27 cellular contexts compared by ENCODE assay signal in the genomic region with DNA sequence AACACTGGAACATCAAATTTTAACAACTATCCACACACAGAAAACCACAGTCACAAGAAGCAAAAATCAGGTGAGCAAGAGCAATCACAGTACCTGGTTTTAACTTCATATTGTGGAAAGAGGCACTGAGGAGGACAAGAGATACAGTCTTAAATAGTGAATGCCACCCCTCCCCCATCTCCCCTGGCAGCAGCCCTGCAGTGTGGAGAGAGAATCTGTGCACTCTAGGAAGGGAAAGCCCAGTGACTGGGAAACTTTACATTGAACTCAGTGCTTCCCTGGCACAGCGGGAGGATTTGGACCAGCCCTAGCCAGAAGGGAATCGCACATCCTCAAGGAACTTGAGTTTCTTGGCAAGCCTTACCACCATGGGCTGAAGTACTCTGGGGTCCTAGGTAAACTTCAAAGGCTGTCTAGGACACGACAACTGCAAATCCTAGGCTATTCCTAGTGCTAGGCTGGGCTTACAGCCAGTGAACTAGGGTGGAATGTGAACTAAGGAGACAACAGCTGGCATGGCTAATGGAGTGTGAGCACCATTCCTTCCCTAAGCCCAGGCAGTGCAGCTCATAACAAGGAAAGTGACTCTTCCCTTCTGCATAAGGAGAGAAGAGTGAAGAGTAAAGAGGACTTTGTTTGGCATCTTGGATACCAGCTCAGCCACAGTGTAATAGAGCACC.
DNase-seq lines count a peak whose midpoint lies in the region; ATAC-seq, FAIRE-seq and TF ChIP-seq lines count a peak whose summit lies in the region.
"Had no signal": no experiment of that assay in that cellular context is flagged by ENCODE, and none has a peak within 500 bp of the region (broad histone marks: within the 10 kb centered on the region; RNA-seq: fewer than 3 reads in every experiment).

No MANE protein-coding gene starts in this region.

- FAIRE-seq in RCC 7860 (lab: Jason Lieb, UNC), result no peak
- FAIRE-seq: K562, urothelium cell line had no signal

- H3K9me2 ChIP-seq in GM23248 (ENCODE audit: insufficient read depth), result no peaks in the 10 kb centered on the region

- POLR2A ChIA-PET in Panc1 (lab: Charles Lee), result no interaction called here

- 63 to 68% methylated on average over 3 of the region's 3 CpGs for WGBS in GM23248 (ENCODE audit: low coverage in 1 of 2, low lambda C conversion rate in 2 of 2, missing lambda C conversion rate in 2 of 2), 2 experiments
- WGBS in psoas muscle, 3 donors, result 32 to 44% (median 35%) methylated on average over 3 of the region's 3 CpGs
- 83% methylated on average over 3 of the region's 3 CpGs for WGBS in mesenchymal stem cell

- H3K4me1 ChIP-seq in GM23248 (ENCODE audit: insufficient read depth) (no peaks in the 10 kb centered on the region), Panc1 (ENCODE audit: control insufficient read depth, insufficient read depth, low read length) (no peaks in the 10 kb centered on the region), fibroblast of lung (ENCODE audit: control insufficient read depth, extremely low read depth, insufficient read depth, low read length) (peaks cover 13% of the 10 kb centered on the region), psoas muscle (no peaks in the 10 kb centered on the region), mesenchymal stem cell (ENCODE audit: control insufficient read depth, insufficient read depth, low read depth, low read length) (no peaks in the 10 kb centered on the region)
- H3K4me1 ChIP-seq: right lobe of liver had no signal

- intact Hi-C loops in Panc1 (cut with micrococcal nuclease; ENCODE audit: unreplicated experiment) (no loop called here), psoas muscle (cut with DNase I) (no loop called here)

- H3K79me1 ChIP-seq in mesenchymal stem cell (replicated peaks; ENCODE audit: low read length, poor library complexity, severe bottlenecking), result no peaks in the 10 kb centered on the region

- no peaks in the 10 kb centered on the region for H3F3A ChIP-seq in GM23248 (ENCODE audit: insufficient read depth)

- ATAC-seq in Panc1, result peak; percentile 55; the same call in 1 of the 2 replicates
- ATAC-seq in psoas muscle, result peak; percentile 56 to 91 (median 82)
- ATAC-seq: activated CD8-positive, alpha-beta T cell treated with anti-CD3 and anti-CD28 coated beads, Interleukin-2, amount 10 ng/mL, durations not matched to agents 7 days and 5 days; activated T-cell treated with anti-CD3 and anti-CD28 coated beads, Interleukin-2, amount 50 U/mL, for 4 hours; HCT116; K562; right lobe of liver; stimulated activated naive CD8-positive, alpha-beta T cell treated with anti-CD3 and anti-CD28 coated beads, Interleukin-15, amount 100 ng/mL, for 72 hours had no signal

- H3K23ac ChIP-seq in mesenchymal stem cell (ENCODE audit: low read length in 2 of 2), result no peak overlapping the region

- no TSS peak for BruUV-seq in Panc1 (replicated peaks; lab: Mats Ljungman, UMichigan)

- in situ Hi-C loops in GM23248 (cut with MboI), result no loop called here
- in situ Hi-C loops in Panc1 (cut with HindIII; ENCODE audit: low pct_unique_long_range_greater_than_20kb, low sequenced_read_pairs), result no loop called here

- H3K27ac ChIP-seq in GM23248 (no peak overlapping the region), Panc1 (ENCODE audit: low read length) (no peak overlapping the region), fibroblast of lung (ENCODE audit: insufficient read depth, low read length) (no peak overlapping the region), psoas muscle (peak overlapping the region; percentile 21), mesenchymal stem cell (ENCODE audit: low read length, poor library complexity, severe bottlenecking) (no peak overlapping the region)
- H3K27ac ChIP-seq: foreskin keratinocyte, neutrophil, right lobe of liver, SK-N-MC had no signal

- H2BK15ac ChIP-seq in mesenchymal stem cell (ENCODE audit: low read depth, poor library complexity, severe bottlenecking), result no peak overlapping the region

- no peak overlapping the region for H2AK5ac ChIP-seq in mesenchymal stem cell (ENCODE audit: low read length, severe bottlenecking)

- H2BK120ac ChIP-seq in mesenchymal stem cell (ENCODE audit: low read depth, low read length), result no peak overlapping the region

- H4K8ac ChIP-seq in mesenchymal stem cell (ENCODE audit: low read length), result no peak overlapping the region

- no peak overlapping the region for H3K9ac ChIP-seq in GM23248
- no peak overlapping the region for H3K9ac ChIP-seq in fibroblast of lung (ENCODE audit: insufficient read depth, low read length)
- H3K9ac ChIP-seq in mesenchymal stem cell (ENCODE audit: low read length), result no peak overlapping the region

- no peak overlapping the region for H3K18ac ChIP-seq in mesenchymal stem cell (ENCODE audit: low read depth in 1 of 2, low read length in 2 of 2)

- no peak overlapping the region for H3K14ac ChIP-seq in mesenchymal stem cell (ENCODE audit: low read length in 2 of 2)

- H2BK5ac ChIP-seq in mesenchymal stem cell (ENCODE audit: low read depth, low read length, poor library complexity, severe bottlenecking), result no peak overlapping the region

- H4K20me1 ChIP-seq in GM23248 (ENCODE audit: insufficient read depth) (no peaks in the 10 kb centered on the region), fibroblast of lung (ENCODE audit: control insufficient read depth, extremely low read depth, insufficient read depth, low read length) (no peaks in the 10 kb centered on the region)

- H4K91ac ChIP-seq in mesenchymal stem cell (ENCODE audit: low read length), result no peak overlapping the region

- no peak overlapping the region for H2BK12ac ChIP-seq in mesenchymal stem cell (ENCODE audit: low read length in 2 of 2)

- peak; percentile 23 for DNase-seq in GM23248
- no peak for DNase-seq in Panc1 (ENCODE audit: low read depth, low spot score)
- peak; percentile 47 to 60 for DNase-seq in fibroblast of lung (ENCODE audit: low read depth in 2 of 2)
- DNase-seq in psoas muscle, result no peak
- DNase-seq in mesenchymal stem cell, result no peak
- no peak for DNase-seq in central memory CD4-positive, alpha-beta T cell
- no peak for DNase-seq in RCC 7860 (ENCODE audit: low spot score)
- DNase-seq in RPMI8226, result no peak
- DNase-seq: activated CD8-positive, alpha-beta T cell treated with anti-CD3 and anti-CD28 coated beads, Interleukin-2, amount 10 ng/mL, durations not matched to agents 7 days and 5 days; activated naive CD8-positive, alpha-beta T cell treated with anti-CD3 and anti-CD28 coated beads for 36 hours; activated T-cell treated with anti-CD3 and anti-CD28 coated beads, Interleukin-2, amount 50 U/mL, for 4 hours; hypothalamus; kidney glomerular epithelial cell; midbrain; NCI-H1092 treated with DMSO at 0.1 percent for 48 hours; NCI-H2107; NCI-H69; OCI-M1; right lobe of liver; stimulated activated CD4-positive, alpha-beta T cell treated with anti-CD3 and anti-CD28 coated beads, Interleukin-1b, Interleukin-23, amount 100 ng/mL, for 48 hours; stimulated activated naive CD8-positive, alpha-beta T cell treated with anti-CD3 and anti-CD28 coated beads, Interleukin-15, amount 100 ng/mL, for 72 hours had no signal

- H3K4me2 ChIP-seq in GM23248 (ENCODE audit: unreplicated experiment) (no peak overlapping the region), fibroblast of lung (ENCODE audit: extremely low read depth, insufficient read depth, low read length) (no peak overlapping the region), mesenchymal stem cell (ENCODE audit: low read length, poor library complexity, severe bottlenecking) (no peak overlapping the region)

- no peaks in the 10 kb centered on the region for H3K79me2 ChIP-seq in GM23248 (ENCODE audit: insufficient read depth)
- H3K79me2 ChIP-seq in fibroblast of lung (ENCODE audit: control insufficient read depth, insufficient read depth, low read length), result no peaks in the 10 kb centered on the region

- no peaks in the 10 kb centered on the region for H3K9me3 ChIP-seq in GM23248 (ENCODE audit: low read depth)
- no peaks in the 10 kb centered on the region for H3K9me3 ChIP-seq in Panc1 (ENCODE audit: control insufficient read depth, insufficient read depth, low read depth, low read length)
- H3K9me3 ChIP-seq in fibroblast of lung (ENCODE audit: control insufficient read depth, insufficient read depth, low read depth, low read length), result no peaks in the 10 kb centered on the region
- H3K9me3 ChIP-seq in psoas muscle, result no peaks in the 10 kb centered on the region
- H3K9me3 ChIP-seq in mesenchymal stem cell (ENCODE audit: control insufficient read depth, low read length), result no peaks in the 10 kb centered on the region
- H3K9me3 ChIP-seq: neutrophil, right lobe of liver had no signal

- no peak overlapping the region for H3K4ac ChIP-seq in mesenchymal stem cell (ENCODE audit: low read depth in 1 of 2, low read length in 2 of 2)

- TF ChIP-seq CTCF in Panc1 (IDR thresholded peaks at IDR 0.05), result no peak
- no peak for TF ChIP-seq CTCF in fibroblast of lung (conservative IDR thresholded peaks at IDR 0.05 in 1 of 2, IDR thresholded peaks at IDR 0.05 in 1 of 2; ENCODE audit: low read depth in 1 of 2, low read length in 2 of 2)
- no peak for TF ChIP-seq CTCF in psoas muscle (IDR thresholded peaks at IDR 0.05)

- CTCF ChIA-PET in Panc1 (lab: Charles Lee), result no interaction called here

- no peaks in the 10 kb centered on the region for H3K36me3 ChIP-seq in GM23248 (ENCODE audit: low read depth)
- no peaks in the 10 kb centered on the region for H3K36me3 ChIP-seq in Panc1 (ENCODE audit: control insufficient read depth, insufficient read depth, low read length)
- H3K36me3 ChIP-seq in fibroblast of lung (ENCODE audit: control insufficient read depth, insufficient read depth, low read length), result no peaks in the 10 kb centered on the region
- H3K36me3 ChIP-seq in psoas muscle (ENCODE audit: insufficient read depth in 1 of 2, low read depth in 1 of 2), result no peaks in the 10 kb centered on the region
- no peaks in the 10 kb centered on the region for H3K36me3 ChIP-seq in mesenchymal stem cell (ENCODE audit: control insufficient read depth in 1 of 2, insufficient read depth in 2 of 2, low read depth in 1 of 2, low read length in 2 of 2)
- H3K36me3 ChIP-seq: neutrophil, right lobe of liver had no signal

- H2AFZ ChIP-seq in GM23248 (no peak overlapping the region), fibroblast of lung (ENCODE audit: low read length) (no peak overlapping the region), mesenchymal stem cell (ENCODE audit: low read depth, low read length) (no peak overlapping the region)

- H3K27me3 ChIP-seq in GM23248 (replicated peaks; ENCODE audit: insufficient read depth), result 0 out of 2 replicates have a peak, but pooled peaks cover 2% of the 10 kb centered on the region
- H3K27me3 ChIP-seq in Panc1 (ENCODE audit: control insufficient read depth, insufficient read depth, low read length), result peaks cover 8% of the 10 kb centered on the region
- H3K27me3 ChIP-seq in fibroblast of lung (ENCODE audit: control insufficient read depth, insufficient read depth, low read length), result no peaks in the 10 kb centered on the region
- no peaks in the 10 kb centered on the region for H3K27me3 ChIP-seq in psoas muscle (ENCODE audit: insufficient read depth in 3 of 3, low read length in 2 of 3)
- no peaks in the 10 kb centered on the region for H3K27me3 ChIP-seq in mesenchymal stem cell (ENCODE audit: control insufficient read depth in 1 of 2, insufficient read depth in 1 of 2, low read length in 2 of 2)
- H3K27me3 ChIP-seq: neutrophil, right lobe of liver had no signal

- H3K4me3 ChIP-seq in GM23248 (no peak overlapping the region), Panc1 (ENCODE audit: low read depth in 2 of 2, low read length in 2 of 2) (no peak overlapping the region), fibroblast of lung (replicated peaks in 1 of 4; ENCODE audit: control extremely low read depth in 1 of 4, insufficient read depth in 1 of 4, low read depth in 3 of 4, low read length in 4 of 4) (no peak overlapping the region), psoas muscle (no peak overlapping the region), mesenchymal stem cell (ENCODE audit: insufficient read depth in 1 of 2, low read depth in 1 of 2, low read length in 2 of 2) (peak overlapping the region in 1 of 2 experiments; percentile 15)
- H3K4me3 ChIP-seq: K562, right lobe of liver, SK-N-MC had no signal

Comparison
In these comparisons a context has a peak if more than half of its experiments do, and no peak if none do; other contexts are left out.
1. DNase-seq: peak in GM23248 (single experiment) and fibroblast of lung (2 of 2); none in Panc1 (single experiment), psoas muscle (0 of 2), mesenchymal stem cell (single experiment), central memory CD4-positive, alpha-beta T cell (single experiment), RCC 7860 (single experiment) and RPMI8226 (single experiment).